In genomic region chr16:1258906-1259759, GRCh38 we compare ENCODE assay signal across 14 cellular contexts. TPM values are rescaled to one million over a fixed set of nuclear protein-coding genes. Genes with fewer than 3 reads are reported as not detected.
DNase-seq lines count a peak whose midpoint lies in the region; ATAC-seq lines count a peak whose summit lies in the region.
"Had no signal": no experiment of that assay in that cellular context is flagged by ENCODE, and none has a peak within 500 bp of the region (broad histone marks: within the 10 kb centered on the region; RNA-seq: fewer than 3 reads in every experiment).

No MANE protein-coding gene starts in this region.

- CTCF ChIA-PET in T-cell (lab: Charles Lee): no interaction called here

- no peaks in the 10 kb centered on the region for H3K36me3 Mint-ChIP-seq in T-cell

- H3K4me1 Mint-ChIP-seq in T-cell: peaks cover 4 to 5% (median 5%) of the 10 kb centered on the region in 3 donors

- no peak overlapping the region for H3K27ac Mint-ChIP-seq in T-cell
- H3K27ac Mint-ChIP-seq: stimulated activated naive CD8-positive, alpha-beta T cell treated with anti-CD3 and anti-CD28 coated beads, Interleukin-15, Interleukin-2, amounts not matched to agents 100 ng/mL and 50 ng/mL, for 24 hours had no signal

- peak overlapping the region in 2 of 3 donors; percentile 47 to 62 for H3K4me3 Mint-ChIP-seq in T-cell
- H3K4me3 Mint-ChIP-seq: stimulated activated naive CD8-positive, alpha-beta T cell treated with anti-CD3 and anti-CD28 coated beads, Interleukin-15, Interleukin-2, amounts not matched to agents 100 ng/mL and 50 ng/mL, for 24 hours had no signal

- peaks cover 19 to 31% of the 10 kb centered on the region in 2 donors for H3K27me3 Mint-ChIP-seq in T-cell

- POLR2A ChIA-PET in T-cell (lab: Charles Lee): no interaction called here

- H3K9me3 Mint-ChIP-seq in T-cell: no peaks in the 10 kb centered on the region

- ATAC-seq in T-cell (replicated peaks in 1 of 4) (peak in 1 of 4 experiments; percentile 34), HG03108 (IDR thresholded peaks at IDR 0.05; ENCODE audit: unreplicated experiment) (no peak)
- ATAC-seq: left lobe of liver had no signal

- DNase-seq in NCI-H2107 treated with DMSO at 0.1 percent for 48 hours (lab: John Stamatoyannopoulos, UW; ENCODE audit: unreplicated experiment) (peak; percentile 20), NCI-H2107 (lab: John Stamatoyannopoulos, UW) (no peak), COLO668 (lab: John Stamatoyannopoulos, UW; ENCODE audit: unreplicated experiment) (peak; percentile 64), T-cell (peak in 1 of 34 experiments; percentile 10), left kidney (ENCODE audit: low read depth, low spot score) (peak; percentile 77), mucosa of gallbladder (ENCODE audit: low spot score) (no peak), SHP77 treated with DMSO at 0.1 percent for 48 hours (lab: John Stamatoyannopoulos, UW) (no peak)
- DNase-seq: cerebellar nuclear complex; ovary; stimulated activated CD4-positive, alpha-beta T cell treated with anti-CD3 and anti-CD28 coated beads, Interleukin-1b, Interleukin-23, amount 100 ng/mL, for 48 hours had no signal

RNA-seq across cellular contexts. Expression of gene TPSD1, which starts 3.3 kb away (rescaled TPM):
- total RNA-seq in T-cell (under 1 TPM in 4 of 5 donors, not detected in 1; 0.28 to 0.40 (median 0.31) TPM), mucosa of gallbladder (0.69 TPM)
- total RNA-seq: left lobe of liver, LHCN-M2 had no signal

RNA-seq across cellular contexts. Expression of gene TPSAB1, which starts 18.6 kb away (rescaled TPM):
- total RNA-seq in T-cell: 1 to 10 TPM in 2 of 5 donors, under 1 TPM in 1, not detected in 2; 0.39 to 1.6 (median 1.2) TPM
- 139 TPM for total RNA-seq in mucosa of gallbladder
- total RNA-seq: LHCN-M2 had no signal

RNA-seq across cellular contexts. Expression of gene TPSB2, which starts 29.1 kb away (rescaled TPM):
- 1 to 10 TPM in 1 of 5 donors, under 1 TPM in 3, not detected in 1; 0.32 to 4.3 (median 0.52) TPM for total RNA-seq in T-cell
- 215 TPM for total RNA-seq in mucosa of gallbladder
- total RNA-seq: LHCN-M2 had no signal

RNA-seq across cellular contexts. Expression of gene TPSG1, which starts 34.1 kb away (rescaled TPM):
- not detected for total RNA-seq in T-cell
- 1.6 TPM for total RNA-seq in mucosa of gallbladder
- total RNA-seq: LHCN-M2 had no signal

RNA-seq across cellular contexts. Expression of gene UBE2I, which starts 50.3 kb away (rescaled TPM):
- total RNA-seq in T-cell: 100 to 1,000 TPM; 173 to 247 (median 190) TPM
- 100 TPM for total RNA-seq in mucosa of gallbladder

Comparison
In these comparisons a context has a peak if more than half of its experiments do, and no peak if none do; other contexts are left out.
1. DNase-seq: peak in NCI-H2107 treated with DMSO at 0.1 percent for 48 hours (single experiment), COLO668 (single experiment) and left kidney (single experiment); none in NCI-H2107 (single experiment), mucosa of gallbladder (single experiment) and SHP77 treated with DMSO at 0.1 percent for 48 hours (single experiment).
2. RNA of gene TPSAB1, which starts 18.6 kb away (total RNA-seq): 139 TPM in mucosa of gallbladder (single experiment); 0.39 to 1.6 TPM in T-cell; every median in the first group is over 10 times any median in the second.
3. RNA of gene TPSB2, which starts 29.1 kb away (total RNA-seq): 215 TPM in mucosa of gallbladder (single experiment); 0.32 to 4.3 TPM in T-cell; every median in the first group is over 10 times any median in the second.